Comparison of ENCODE assay signal across 22 cellular contexts in genomic region chr17:50938821-50939541, GRCh38.
DNase-seq lines count a peak whose midpoint lies in the region; ATAC-seq and TF ChIP-seq lines count a peak whose summit lies in the region.
"Had no signal": no experiment of that assay in that cellular context is flagged by ENCODE, and none has a peak within 500 bp of the region (broad histone marks: within the 10 kb centered on the region; RNA-seq: fewer than 3 reads in every experiment).

No MANE protein-coding gene starts in this region.

- H3K36me3 Mint-ChIP-seq in neural progenitor cell = no peaks in the 10 kb centered on the region
- H3K36me3 Mint-ChIP-seq in stimulated activated memory B cell treated with anti-CD40 and anti-IgM and Interleukin-4, amounts not matched to agents 10 μg/mL and 1 μg/mL and 100 μg/mL, for 72 hours = no peaks in the 10 kb centered on the region

- peak; percentile 22 for DNase-seq in DMS 273 (lab: John Stamatoyannopoulos, UW; ENCODE audit: unreplicated experiment)
- no peak for DNase-seq in DMS 273 treated with DMSO at 0.1 percent for 48 hours (lab: John Stamatoyannopoulos, UW)
- DNase-seq in GM03348 (ENCODE audit: low spot score) = peak; percentile 41
- DNase-seq in fibroblast of mammary gland (ENCODE audit: low read depth) = peak; percentile 47
- no peak for DNase-seq in neural progenitor cell (ENCODE audit: low spot score)
- no peak for DNase-seq in transverse colon
- DNase-seq: 8988T; effector memory CD8-positive, alpha-beta T cell; GOT3; KG1; kidney glomerular epithelial cell; NCI-H1694 treated with DMSO at 0.1 percent for 48 hours; NCI-H226; small intestine; stimulated activated CD4-positive, alpha-beta T cell treated with anti-CD3 and anti-CD28 coated beads, Interleukin-2, amount 100 ng/mL, for 48 hours; upper lobe of right lung had no signal

- H4K20me1 ChIP-seq in neural progenitor cell (ENCODE audit: low read depth) = no peaks in the 10 kb centered on the region

- in situ Hi-C loops in transverse colon (cut with MboI; ENCODE audit: low pct_ligation_motif_present in 1 of 4, low pct_unique_long_range_greater_than_20kb in 1 of 4, low sequenced_read_pairs in 3 of 4) = no loop called here

- no peak overlapping the region for H2AFZ ChIP-seq in neural progenitor cell (replicated peaks)

- no peaks in the 10 kb centered on the region for H3K36me3 ChIP-seq in neural progenitor cell
- H3K36me3 ChIP-seq in transverse colon = no peaks in the 10 kb centered on the region
- H3K36me3 ChIP-seq: esophagus muscularis mucosa, SJSA1, upper lobe of right lung had no signal

- peak overlapping the region; percentile 4 for H3K4me3 Mint-ChIP-seq in neural progenitor cell
- H3K4me3 Mint-ChIP-seq in stimulated activated memory B cell treated with anti-CD40 and anti-IgM and Interleukin-4, amounts not matched to agents 10 μg/mL and 1 μg/mL and 100 μg/mL, for 72 hours = no peak overlapping the region
- H3K4me3 Mint-ChIP-seq: effector memory CD8-positive, alpha-beta T cell; T-helper 1 cell treated with Interleukin-12 subunit alpha and Interleukin-12 subunit beta and Interleukin-4 antibody, amounts not matched to agents 30 μg/mL and 1 μg/mL, for 36 hours had no signal

- peaks cover 25% of the 10 kb centered on the region for H3K27me3 ChIP-seq in neural progenitor cell
- no peaks in the 10 kb centered on the region for H3K27me3 ChIP-seq in transverse colon
- H3K27me3 ChIP-seq: esophagus muscularis mucosa, SJSA1, upper lobe of right lung had no signal

- H3K4me1 Mint-ChIP-seq in neural progenitor cell = peaks cover 26% of the 10 kb centered on the region
- H3K4me1 Mint-ChIP-seq in stimulated activated memory B cell treated with anti-CD40 and anti-IgM and Interleukin-4, amounts not matched to agents 10 μg/mL and 1 μg/mL and 100 μg/mL, for 72 hours = peaks cover 4% of the 10 kb centered on the region

- no peak for TF ChIP-seq EP300 in transverse colon (IDR thresholded peaks at IDR 0.05; ENCODE audit: low read depth)

- WGBS in transverse colon (ENCODE audit: low coverage in 1 of 2), 2 donors = 89 to 96% methylated on average over 3 to 10 of the region's 10 CpGs

- peaks cover 14% of the 10 kb centered on the region for H3K27me3 Mint-ChIP-seq in neural progenitor cell (ENCODE audit: insufficient read depth, low read depth)
- H3K27me3 Mint-ChIP-seq in stimulated activated memory B cell treated with anti-CD40 and anti-IgM and Interleukin-4, amounts not matched to agents 10 μg/mL and 1 μg/mL and 100 μg/mL, for 72 hours = peaks cover 21% of the 10 kb centered on the region
- H3K27me3 Mint-ChIP-seq: effector memory CD8-positive, alpha-beta T cell had no signal

- no peaks in the 10 kb centered on the region for H3K9me3 Mint-ChIP-seq in neural progenitor cell
- no peaks in the 10 kb centered on the region for H3K9me3 Mint-ChIP-seq in stimulated activated memory B cell treated with anti-CD40 and anti-IgM and Interleukin-4, amounts not matched to agents 10 μg/mL and 1 μg/mL and 100 μg/mL, for 72 hours
- H3K9me3 Mint-ChIP-seq: effector memory CD8-positive, alpha-beta T cell; T-helper 1 cell treated with Interleukin-12 subunit alpha and Interleukin-12 subunit beta and Interleukin-4 antibody, amounts not matched to agents 30 μg/mL and 1 μg/mL, for 36 hours had no signal

- intact Hi-C loops in transverse colon (cut with DNase I; ENCODE audit: low total_unique reads) = no loop called here

- no peak for ATAC-seq in GM21737 (IDR thresholded peaks at IDR 0.05; ENCODE audit: unreplicated experiment)
- no peak for ATAC-seq in stimulated activated memory B cell treated with anti-CD40 and anti-IgM and Interleukin-4, amounts not matched to agents 10 μg/mL and 1 μg/mL and 100 μg/mL, for 72 hours
- ATAC-seq: effector memory CD8-positive, alpha-beta T cell; psoas muscle; upper lobe of right lung had no signal

- H3K4me3 ChIP-seq in fibroblast of mammary gland (ENCODE audit: control insufficient read depth, low read depth, low read length) (no peak overlapping the region), neural progenitor cell (no peak overlapping the region), transverse colon (no peak overlapping the region)
- H3K4me3 ChIP-seq: esophagus muscularis mucosa, psoas muscle, SJSA1, upper lobe of right lung had no signal

- H3K4me1 ChIP-seq in neural progenitor cell (peaks cover 3% of the 10 kb centered on the region), transverse colon (peaks cover 7 to 31% (median 17%) of the 10 kb centered on the region in 4 donors)
- H3K4me1 ChIP-seq: SJSA1 had no signal

- peak overlapping the region; percentile 69 for H3K27ac Mint-ChIP-seq in neural progenitor cell
- H3K27ac Mint-ChIP-seq in stimulated activated memory B cell treated with anti-CD40 and anti-IgM and Interleukin-4, amounts not matched to agents 10 μg/mL and 1 μg/mL and 100 μg/mL, for 72 hours = no peak overlapping the region
- H3K27ac Mint-ChIP-seq: T-helper 1 cell treated with Interleukin-12 subunit alpha and Interleukin-12 subunit beta and Interleukin-4 antibody, amounts not matched to agents 30 μg/mL and 1 μg/mL, for 36 hours had no signal

- H3K27ac ChIP-seq in neural progenitor cell (no peak overlapping the region), transverse colon (no peak overlapping the region)
- H3K27ac ChIP-seq: esophagus muscularis mucosa, psoas muscle, SJSA1, upper lobe of right lung had no signal

- no peak for TF ChIP-seq POLR2A in transverse colon (IDR thresholded peaks at IDR 0.05)

- no peaks in the 10 kb centered on the region for H3K9me3 ChIP-seq in neural progenitor cell (ENCODE audit: low read depth)
- no peaks in the 10 kb centered on the region for H3K9me3 ChIP-seq in transverse colon
- H3K9me3 ChIP-seq: esophagus muscularis mucosa, psoas muscle, SJSA1, upper lobe of right lung had no signal

- H3K4me2 ChIP-seq in neural progenitor cell = no peak overlapping the region

- H3K9ac ChIP-seq in neural progenitor cell = no peak overlapping the region

- H3F3A ChIP-seq in neural progenitor cell (ENCODE audit: low read depth) = peaks cover 7% of the 10 kb centered on the region

- no peaks in the 10 kb centered on the region for H3K79me2 ChIP-seq in neural progenitor cell (ENCODE audit: low read depth)

- TF ChIP-seq CTCF in fibroblast of mammary gland (conservative IDR thresholded peaks at IDR 0.05; ENCODE audit: control insufficient read depth, insufficient read depth, low read depth, low read length) (no peak), neural progenitor cell (IDR thresholded peaks at IDR 0.05) (no peak), transverse colon (IDR thresholded peaks at IDR 0.05) (no peak)

Comparison
In these comparisons a context has a peak if more than half of its experiments do, and no peak if none do; other contexts are left out.
1. DNase-seq: peak in DMS 273 (single experiment), GM03348 (single experiment) and fibroblast of mammary gland (single experiment); none in DMS 273 treated with DMSO at 0.1 percent for 48 hours (single experiment), neural progenitor cell (single experiment) and transverse colon (single experiment).